ENCODE assay signal across 21 cellular contexts in genomic region chr6:129544892-129545612, GRCh38.
"Had no signal": no experiment of that assay in that cellular context is flagged by ENCODE, and none has a peak within 500 bp of the region (broad histone marks: within the 10 kb centered on the region; RNA-seq: fewer than 3 reads in every experiment).

No MANE protein-coding gene starts in this region.

- H3K27ac ChIP-seq: epithelial cell of prostate, esophagus muscularis mucosa, foreskin keratinocyte, left lung, lower lobe of right lung, neural progenitor cell, ovary, right atrium auricular region, tibial artery, upper lobe of right lung, vagina had no signal

- DNase-seq: effector memory CD8-positive, alpha-beta T cell; foreskin keratinocyte; kidney glomerular epithelial cell; left lung; lower lobe of right lung; midbrain; nucleus accumbens; ovary; stimulated activated CD4-positive, alpha-beta T cell treated with anti-CD3 and anti-CD28 coated beads, Interleukin-15, amount 100 ng/mL, for 24 hours; stimulated activated CD4-positive, alpha-beta T cell treated with anti-CD3 and anti-CD28 coated beads, Interleukin-1b, Interleukin-23, amount 100 ng/mL, for 48 hours; stimulated activated CD4-positive, alpha-beta T cell treated with anti-CD3 and anti-CD28 coated beads, Interleukin-4, amount 100 ng/mL, for 24 hours; tibial artery; upper lobe of right lung had no signal

- H3K4me3 ChIP-seq: esophagus muscularis mucosa, left lung, lower lobe of right lung, neural progenitor cell, ovary, right atrium auricular region, tibial artery, upper lobe of right lung, vagina had no signal

- H3K9ac ChIP-seq: neural progenitor cell had no signal

- H3K9me3 ChIP-seq: esophagus muscularis mucosa, left lung, lower lobe of right lung, ovary, right atrium auricular region, tibial artery, upper lobe of right lung, vagina had no signal

- ATAC-seq: effector memory CD8-positive, alpha-beta T cell; foreskin keratinocyte; left lung; lower lobe of right lung; natural killer cell treated with Interleukin-12 subunit alpha and Interleukin-12 subunit beta and Interleukin-15 and Interleukin-18, amount 100 ng/mL, for 72 hours; stimulated activated memory B cell treated with anti-CD40 and anti-IgM and Interleukin-4, amounts not matched to agents 10 μg/mL and 1 μg/mL and 100 μg/mL, for 72 hours; upper lobe of right lung had no signal

- H3K36me3 ChIP-seq: esophagus muscularis mucosa, left lung, lower lobe of right lung, neural progenitor cell, ovary, right atrium auricular region, tibial artery, upper lobe of right lung, vagina had no signal

- H3K4me2 ChIP-seq: neural progenitor cell had no signal

- FAIRE-seq: colon had no signal

- H3K4me1 ChIP-seq: esophagus muscularis mucosa, foreskin keratinocyte, left lung, lower lobe of right lung, neural progenitor cell, right atrium auricular region, tibial artery, upper lobe of right lung, vagina had no signal

- H3K27me3 ChIP-seq: esophagus muscularis mucosa, foreskin keratinocyte, left lung, neural progenitor cell, ovary, right atrium auricular region, tibial artery, upper lobe of right lung, vagina had no signal

- H2AFZ ChIP-seq: neural progenitor cell had no signal
